27 cellular contexts compared by ENCODE assay signal in genomic region chrX:15496809-15497208, GRCh38. TPM values are rescaled to one million over a fixed set of nuclear protein-coding genes. Genes with fewer than 3 reads are reported as not detected.
"Had no signal": no experiment of that assay in that cellular context is flagged by ENCODE, and none has a peak within 500 bp of the region (broad histone marks: within the 10 kb centered on the region; RNA-seq: fewer than 3 reads in every experiment).

No MANE protein-coding gene starts in this region.

- H3K4me3 ChIP-seq: colonic mucosa, esophagus muscularis mucosa, lung, prostate gland, right atrium auricular region, stomach, thyroid gland, vagina had no signal

- ATAC-seq: foreskin keratinocyte; naive thymus-derived CD4-positive, alpha-beta T cell; sciatic nerve; stimulated activated effector memory CD8-positive, alpha-beta T cell treated with anti-CD3 and anti-CD28 coated beads, Interleukin-12 subunit alpha, Interleukin-12 subunit beta, amount 100 ng/mL, for 72 hours had no signal

- H3K9me3 ChIP-seq: colonic mucosa, esophagus muscularis mucosa, prostate gland, right atrium auricular region, stomach, thyroid gland, vagina had no signal

- DNase-seq: colonic mucosa; effector CD8-positive, alpha-beta T cell; endodermal cell; foreskin keratinocyte; hypothalamus; immature natural killer cell; islet precursor cell; mesendoderm; midbrain; naive thymus-derived CD4-positive, alpha-beta T cell; nucleus accumbens; stimulated activated CD4-positive, alpha-beta T cell treated with anti-CD3 and anti-CD28 coated beads, Interleukin-2, amount 100 ng/mL, for 24 hours; stimulated activated CD4-positive, alpha-beta T cell treated with anti-CD3 and anti-CD28 coated beads, Interleukin-4, amount 100 ng/mL, for 24 hours; stimulated activated naive CD4-positive, alpha-beta T cell treated with Interleukin-2 at 50 U/mL for 16 hours; stomach; thyroid gland; trophoblast cell had no signal

- H3K27me3 ChIP-seq: colonic mucosa, esophagus muscularis mucosa, foreskin keratinocyte, right atrium auricular region, thyroid gland, vagina had no signal

- H3K36me3 ChIP-seq: colonic mucosa, esophagus muscularis mucosa, prostate gland, right atrium auricular region, stomach, thyroid gland, vagina had no signal

- H3K4me1 ChIP-seq: colonic mucosa, foreskin keratinocyte, prostate gland, vagina had no signal

- H3K27ac ChIP-seq: colonic mucosa, esophagus muscularis mucosa, foreskin keratinocyte, prostate gland, right atrium auricular region, stomach, thyroid gland, vagina had no signal

RNA-seq across cellular contexts. Expression of gene PIR, which starts 3.7 kb away (rescaled TPM):
- polyA plus RNA-seq: naive thymus-derived CD4-positive, alpha-beta T cell had no signal

RNA-seq across cellular contexts. Expression of gene BMX, which starts 3.8 kb away (rescaled TPM):
- total RNA-seq: endodermal cell; epithelial cell of proximal tubule; fibroblast of lung; foreskin keratinocyte; naive thymus-derived CD4-positive, alpha-beta T cell; osteocyte had no signal
- polyA plus RNA-seq: fibroblast of lung; foreskin keratinocyte; immature natural killer cell; naive thymus-derived CD4-positive, alpha-beta T cell had no signal
